24 cellular contexts compared by ENCODE assay signal in the genomic region with DNA sequence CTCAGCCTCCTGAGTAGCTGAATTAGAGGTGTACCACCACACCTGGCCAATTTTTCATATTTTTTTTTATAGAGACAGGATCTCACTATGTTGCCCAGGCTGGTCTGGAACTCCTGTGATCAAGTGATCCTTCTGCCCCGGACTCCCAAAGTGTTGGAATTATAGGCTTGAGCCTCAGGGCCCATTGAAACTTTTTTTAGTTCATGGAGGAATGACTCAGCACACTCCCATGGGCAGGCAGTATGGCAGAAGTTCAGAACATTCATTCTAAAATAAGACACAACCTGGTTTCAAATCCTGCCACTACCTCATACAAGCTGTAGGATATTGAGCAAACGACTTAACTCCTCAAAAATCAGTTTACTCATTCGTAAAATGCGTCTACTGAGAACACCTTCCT.
"Had no signal": no experiment of that assay in that cellular context is flagged by ENCODE, and none has a peak within 500 bp of the region (broad histone marks: within the 10 kb centered on the region; RNA-seq: fewer than 3 reads in every experiment).

No MANE protein-coding gene starts in this region.

- DNase-seq: dermis blood vessel endothelial cell; effector memory CD4-positive, alpha-beta T cell; gastrocnemius medialis; head of caudate nucleus; kidney; mesenchymal stem cell; naive thymus-derived CD4-positive, alpha-beta T cell; nephron progenitor cell; nucleus accumbens; stimulated activated CD4-positive, alpha-beta T cell treated with anti-CD3 and anti-CD28 coated beads, Interleukin-2, amount 100 ng/mL, for 24 hours; stimulated activated CD4-positive, alpha-beta T cell treated with anti-CD3 and anti-CD28 coated beads, Interleukin-4, amount 100 ng/mL, for 4 hours; stimulated activated naive CD8-positive, alpha-beta T cell treated with anti-CD3 and anti-CD28 coated beads, Interleukin-15, Interleukin-2, amounts not matched to agents 100 U/mL and 50 U/mL, for 24 hours; substantia nigra; testis; tibial artery; upper lobe of left lung had no signal

- H3K36me3 ChIP-seq: gastrocnemius medialis, prostate gland, right atrium auricular region, tibial artery, upper lobe of left lung had no signal

- H3K4me3 Mint-ChIP-seq: mesothelial cell of epicardium; naive thymus-derived CD4-positive, alpha-beta T cell; nephron progenitor cell; stimulated activated memory B cell treated with anti-CD40 and anti-IgM and Interleukin-4, amounts not matched to agents 10 μg/mL and 1 μg/mL and 100 μg/mL, for 72 hours had no signal

- H3K9me3 ChIP-seq: gastrocnemius medialis, prostate gland, right atrium auricular region, testis, tibial artery, upper lobe of left lung had no signal

- H3K9me3 Mint-ChIP-seq: mesothelial cell of epicardium; nephron progenitor cell; stimulated activated memory B cell treated with anti-CD40 and anti-IgM and Interleukin-4, amounts not matched to agents 10 μg/mL and 1 μg/mL and 100 μg/mL, for 72 hours had no signal

- H3K27ac ChIP-seq: coronary artery, gastrocnemius medialis, prostate gland, right atrium auricular region, testis, tibial artery, upper lobe of left lung had no signal

- H3K4me1 Mint-ChIP-seq: mesothelial cell of epicardium; naive thymus-derived CD4-positive, alpha-beta T cell; nephron progenitor cell; stimulated activated memory B cell treated with anti-CD40 and anti-IgM and Interleukin-4, amounts not matched to agents 10 μg/mL and 1 μg/mL and 100 μg/mL, for 72 hours had no signal

- H3K27me3 ChIP-seq: gastrocnemius medialis, right atrium auricular region, testis, tibial artery, upper lobe of left lung had no signal

- H3K36me3 Mint-ChIP-seq: mesothelial cell of epicardium; naive thymus-derived CD4-positive, alpha-beta T cell; stimulated activated memory B cell treated with anti-CD40 and anti-IgM and Interleukin-4, amounts not matched to agents 10 μg/mL and 1 μg/mL and 100 μg/mL, for 72 hours had no signal

- H3K4me3 ChIP-seq: coronary artery, gastrocnemius medialis, lung, prostate gland, right atrium auricular region, testis, tibial artery, upper lobe of left lung had no signal

- H3K4me1 ChIP-seq: right atrium auricular region, testis, upper lobe of left lung had no signal

- H3K27ac Mint-ChIP-seq: mesothelial cell of epicardium; naive thymus-derived CD4-positive, alpha-beta T cell; nephron progenitor cell; stimulated activated memory B cell treated with anti-CD40 and anti-IgM and Interleukin-4, amounts not matched to agents 10 μg/mL and 1 μg/mL and 100 μg/mL, for 72 hours had no signal

- ATAC-seq: gastrocnemius medialis; left lobe of liver; naive thymus-derived CD4-positive, alpha-beta T cell; sciatic nerve; stimulated activated memory B cell treated with anti-CD40 and anti-IgM and Interleukin-4, amounts not matched to agents 10 μg/mL and 1 μg/mL and 100 μg/mL, for 72 hours; stimulated activated naive CD8-positive, alpha-beta T cell treated with anti-CD3 and anti-CD28 coated beads, Interleukin-15, Interleukin-2, amounts not matched to agents 100 U/mL and 50 U/mL, for 24 hours had no signal
